In genomic region chr19:57576661-57577060, GRCh38 we compare ENCODE assay signal across 1 cellular context.
TF ChIP-seq lines count a peak whose summit lies in the region.

No MANE protein-coding gene starts in this region.

TF ChIP-seq in liver, 16 proteins besides CTCF, POLR2A, EP300 and RAD21:
- TF ChIP-seq GABPA (IDR thresholded peaks at IDR 0.05 in 1 of 2, conservative IDR thresholded peaks at IDR 0.05 in 1 of 2) (no peak), MAX (IDR thresholded peaks at IDR 0.05) (no peak), EGR1 (IDR thresholded peaks at IDR 0.05; ENCODE audit: low read depth in 2 of 2) (no peak), FOXA1 (IDR thresholded peaks at IDR 0.05) (no peak), HNF4A (conservative IDR thresholded peaks at IDR 0.05) (no peak), JUND (IDR thresholded peaks at IDR 0.05) (no peak), ZBTB33 (IDR thresholded peaks at IDR 0.05) (no peak), ATF3 (IDR thresholded peaks at IDR 0.05) (no peak), TAF1 (conservative IDR thresholded peaks at IDR 0.05) (no peak), HNF4G (IDR thresholded peaks at IDR 0.05) (no peak), NR2F2 (IDR thresholded peaks at IDR 0.05) (no peak), FOXA2 (IDR thresholded peaks at IDR 0.05) (no peak), SP1 (IDR thresholded peaks at IDR 0.05) (no peak), RXRA (IDR thresholded peaks at IDR 0.05) (no peak), YY1 (IDR thresholded peaks at IDR 0.05) (no peak), REST (IDR thresholded peaks at IDR 0.05) (no peak)
